In genomic region chr4:159145318-159146006, GRCh38 we compare ENCODE assay signal across 23 cellular contexts.
"Had no signal": no experiment of that assay in that cellular context is flagged by ENCODE, and none has a peak within 500 bp of the region (broad histone marks: within the 10 kb centered on the region; RNA-seq: fewer than 3 reads in every experiment).

No MANE protein-coding gene starts in this region.

- H3K4me3 Mint-ChIP-seq: activated naive CD4-positive, alpha-beta T cell treated with anti-CD3 and anti-CD28 coated beads, Interleukin-2, amount 10 ng/mL, durations not matched to agents 7 days and 5 days; activated naive CD8-positive, alpha-beta T cell treated with anti-CD3 and anti-CD28 coated beads, Interleukin-2, amount 50 U/mL, for 24 hours; neural crest cell had no signal

- H3K36me3 Mint-ChIP-seq: activated naive CD4-positive, alpha-beta T cell treated with anti-CD3 and anti-CD28 coated beads, Interleukin-2, amount 10 ng/mL, durations not matched to agents 7 days and 5 days had no signal

- H3K36me3 ChIP-seq: brain microvascular endothelial cell, prostate gland, transverse colon had no signal

- H3K4me1 Mint-ChIP-seq: activated naive CD4-positive, alpha-beta T cell treated with anti-CD3 and anti-CD28 coated beads, Interleukin-2, amount 10 ng/mL, durations not matched to agents 7 days and 5 days; neural crest cell had no signal

- H3K27ac ChIP-seq: brain microvascular endothelial cell, prostate gland, skin epidermis, transverse colon, VCaP had no signal

- H3K27me3 Mint-ChIP-seq: activated naive CD4-positive, alpha-beta T cell treated with anti-CD3 and anti-CD28 coated beads, Interleukin-2, amount 10 ng/mL, durations not matched to agents 7 days and 5 days; activated naive CD8-positive, alpha-beta T cell treated with anti-CD3 and anti-CD28 coated beads, Interleukin-2, amount 50 U/mL, for 24 hours had no signal

- H3K9me3 Mint-ChIP-seq: activated naive CD4-positive, alpha-beta T cell treated with anti-CD3 and anti-CD28 coated beads, Interleukin-2, amount 10 ng/mL, durations not matched to agents 7 days and 5 days; activated naive CD8-positive, alpha-beta T cell treated with anti-CD3 and anti-CD28 coated beads, Interleukin-2, amount 50 U/mL, for 24 hours; neural crest cell had no signal

- H3K4me3 ChIP-seq: prostate gland, skin epidermis, transverse colon had no signal

- H3K27ac Mint-ChIP-seq: activated naive CD4-positive, alpha-beta T cell treated with anti-CD3 and anti-CD28 coated beads, Interleukin-2, amount 10 ng/mL, durations not matched to agents 7 days and 5 days; activated naive CD8-positive, alpha-beta T cell treated with anti-CD3 and anti-CD28 coated beads, Interleukin-2, amount 50 U/mL, for 24 hours had no signal

- H3K4me1 ChIP-seq: prostate gland had no signal

- DNase-seq: activated CD4-positive, alpha-beta T cell treated with anti-CD3 and anti-CD28 coated beads for 1 hour; activated CD8-positive, alpha-beta memory T cell treated with anti-CD3 and anti-CD28 coated beads for 24 hours; activated CD8-positive, alpha-beta memory T cell treated with anti-CD3 and anti-CD28 coated beads, Interleukin-2, amount 50 U/mL, for 48 hours; activated effector memory CD4-positive, alpha-beta T cell treated with Interleukin-2 at 50 U/mL for 16 hours; activated naive CD4-positive, alpha-beta T cell treated with anti-CD3 and anti-CD28 coated beads, Interleukin-2, amount 10 ng/mL, durations not matched to agents 7 days and 5 days; activated naive CD8-positive, alpha-beta T cell treated with anti-CD3 and anti-CD28 coated beads, Interleukin-2, amount 50 U/mL, for 24 hours; activated T-cell treated with anti-CD3 and anti-CD28 coated beads, Interleukin-2, amount 50 U/mL, for 48 hours; anterior cingulate cortex; brain microvascular endothelial cell; cerebellar nuclear complex; effector CD4-positive, alpha-beta T cell; foreskin fibroblast; hippocampal formation; islet precursor cell; mammary epithelial cell; right cardiac atrium; stimulated activated naive CD8-positive, alpha-beta T cell treated with anti-CD3 and anti-CD28 coated beads, Interleukin-15, Interleukin-2, amounts not matched to agents 100 U/mL and 50 U/mL, for 24 hours; T1000; transverse colon had no signal

- H3K9me3 ChIP-seq: prostate gland, transverse colon had no signal

- H3K27me3 ChIP-seq: brain microvascular endothelial cell, transverse colon had no signal
